Comparison of ENCODE assay signal across 8 cellular contexts in the genomic region with DNA sequence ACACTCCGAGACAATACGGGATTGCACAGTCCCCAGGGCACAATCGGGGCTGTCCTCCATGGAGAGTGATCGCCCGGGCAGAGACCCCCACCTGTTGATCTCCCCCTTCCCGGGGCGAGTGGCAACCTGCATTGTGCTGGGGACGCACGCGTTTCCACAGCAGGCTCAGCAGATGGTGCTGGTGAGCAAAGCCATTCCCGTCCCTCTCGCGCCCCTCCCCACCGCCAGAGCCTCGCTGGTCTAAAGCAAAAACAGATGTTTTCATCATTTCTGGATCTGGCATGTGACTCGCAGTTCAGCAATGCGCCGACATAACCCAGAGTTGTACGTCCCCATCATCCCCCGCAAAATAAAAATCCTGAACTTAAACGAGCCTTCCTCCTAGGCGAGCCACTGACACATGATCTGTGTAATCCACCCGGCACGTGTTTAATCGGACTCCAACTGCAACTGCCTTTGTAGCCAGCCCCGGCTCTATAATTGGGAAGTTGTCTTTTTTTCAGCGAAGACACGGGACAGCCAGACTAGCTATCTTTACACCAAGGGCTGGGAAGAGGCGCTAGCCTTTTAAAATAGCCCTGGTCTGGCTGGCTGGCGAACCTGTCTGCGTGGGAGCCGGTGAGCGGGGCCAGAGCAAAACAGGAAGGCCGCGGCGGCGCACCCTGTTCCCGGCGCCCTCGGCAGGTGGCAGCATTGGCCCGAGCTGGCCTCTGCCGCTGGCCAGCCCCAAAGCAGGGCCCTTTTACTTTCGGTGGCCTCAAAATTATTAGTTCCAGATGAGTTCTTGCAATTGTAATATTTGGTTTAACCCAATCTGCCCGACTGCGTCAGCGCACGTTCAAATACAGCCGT.
DNase-seq lines count a peak whose midpoint lies in the region; ATAC-seq and TF ChIP-seq lines count a peak whose summit lies in the region.

No MANE protein-coding gene starts in this region.

- no peaks in the 10 kb centered on the region for H3K36me3 Mint-ChIP-seq in activated CD4-positive, alpha-beta T cell treated with anti-CD3 and anti-CD28 coated beads, Interleukin-2, amount 10 ng/mL, durations not matched to agents 24 days and 14 days (ENCODE audit: low read depth)

- peak; percentile 94 for TF ChIP-seq CTCF in AG09319 (IDR thresholded peaks at IDR 0.05; ENCODE audit: low read depth, low read length)
- peak; percentile 85 for TF ChIP-seq CTCF in coronary artery (IDR thresholded peaks at IDR 0.05)

- H3K4me3 ChIP-seq in coronary artery, result peak overlapping the region; percentile 77

- peak overlapping the region; percentile 67 for H3K27ac Mint-ChIP-seq in activated CD4-positive, alpha-beta T cell treated with anti-CD3 and anti-CD28 coated beads, Interleukin-2, amount 10 ng/mL, durations not matched to agents 24 days and 14 days

- no peaks in the 10 kb centered on the region for H3K9me3 Mint-ChIP-seq in activated CD4-positive, alpha-beta T cell treated with anti-CD3 and anti-CD28 coated beads, Interleukin-2, amount 10 ng/mL, durations not matched to agents 24 days and 14 days

- peak; percentile 94 for ATAC-seq in GM18907 (IDR thresholded peaks at IDR 0.05; ENCODE audit: unreplicated experiment)
- peak; percentile 94 for ATAC-seq in HG03175 (IDR thresholded peaks at IDR 0.05; ENCODE audit: unreplicated experiment)
- ATAC-seq in left colon, result peak; percentile 95

- peak overlapping the region; percentile 93 to 97 for H3K27ac ChIP-seq in coronary artery

- peaks cover 17% of the 10 kb centered on the region for H3K4me1 Mint-ChIP-seq in activated CD4-positive, alpha-beta T cell treated with anti-CD3 and anti-CD28 coated beads, Interleukin-2, amount 10 ng/mL, durations not matched to agents 24 days and 14 days

- DNase-seq in AG09319 (ENCODE audit: extremely low read depth, low read depth) (peak; percentile 95), NCI-H446 (lab: John Stamatoyannopoulos, UW) (peak; percentile 68 to 75), coronary artery (ENCODE audit: low spot score) (peak; percentile 92), left colon (peak; percentile 68 to 84)
- DNase-seq in activated CD4-positive, alpha-beta T cell treated with anti-CD3 and anti-CD28 coated beads, Interleukin-2, amount 10 ng/mL, durations not matched to agents 24 days and 14 days, result peak; percentile 89
- peak; percentile 49 to 64 for DNase-seq in stimulated activated CD4-positive, alpha-beta T cell treated with anti-CD3 and anti-CD28 coated beads, Interleukin-1b, Interleukin-23, amount 100 ng/mL, for 4 hours (ENCODE audit: low read depth in 2 of 2)

- H3K27me3 Mint-ChIP-seq in activated CD4-positive, alpha-beta T cell treated with anti-CD3 and anti-CD28 coated beads, Interleukin-2, amount 10 ng/mL, durations not matched to agents 24 days and 14 days, result peaks cover 17% of the 10 kb centered on the region

- peak overlapping the region; percentile 78 for H3K4me3 Mint-ChIP-seq in activated CD4-positive, alpha-beta T cell treated with anti-CD3 and anti-CD28 coated beads, Interleukin-2, amount 10 ng/mL, durations not matched to agents 24 days and 14 days

- intact Hi-C loops in activated CD4-positive, alpha-beta T cell treated with anti-CD3 and anti-CD28 coated beads, Interleukin-2, amount 10 ng/mL, durations not matched to agents 24 days and 14 days (cut with micrococcal nuclease), result loop anchor here (1.0 kb wide), 2 partner anchors 547 to 850 kb away; no protein-coding TSS in a partner anchor
- intact Hi-C loops in left colon (cut with DNase I, micrococcal nuclease), result loop anchor here (5.0 to 10.0 kb wide), 3 partner anchors 447 to 849 kb away; no protein-coding TSS in a partner anchor

Comparison
In these comparisons a context has a peak if more than half of its experiments do, and no peak if none do; other contexts are left out.
1. Peak in every context shown above with its lines: DNase-seq, ATAC-seq, H3K4me3 ChIP-seq and H3K27ac ChIP-seq.